ENCODE assay signal across 19 cellular contexts in the genomic region with DNA sequence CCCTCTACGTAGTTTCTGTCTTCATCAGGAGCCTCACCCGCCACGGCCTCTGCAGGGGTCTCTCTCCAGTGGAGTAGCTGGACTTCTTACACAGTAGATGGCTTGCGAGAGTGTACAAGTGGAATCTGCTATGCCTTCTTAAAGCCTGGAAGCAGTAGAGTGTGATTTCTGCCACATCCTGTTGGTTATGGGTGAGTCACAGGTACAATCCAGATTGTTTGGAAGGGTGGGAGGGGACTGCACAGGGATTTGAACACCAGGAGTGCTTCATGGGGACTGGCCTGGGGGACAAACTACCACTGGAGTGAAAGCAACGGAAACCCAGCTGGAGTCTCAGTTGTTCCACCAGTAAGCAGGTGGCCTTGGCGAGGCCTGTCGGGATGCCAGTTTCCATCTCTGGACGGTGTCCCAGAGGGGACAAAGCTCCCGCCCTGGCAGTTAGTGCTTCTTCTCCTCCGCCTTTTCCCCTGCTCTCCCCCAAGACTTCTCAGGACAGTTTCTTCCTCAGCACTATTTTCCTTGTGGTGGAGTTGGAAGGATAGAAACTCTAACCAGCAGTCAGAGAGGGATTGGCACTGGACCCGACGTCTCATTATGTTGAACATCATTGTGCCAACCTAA.
DNase-seq lines count a peak whose midpoint lies in the region; ATAC-seq, FAIRE-seq and TF ChIP-seq lines count a peak whose summit lies in the region.
"Had no signal": no experiment of that assay in that cellular context is flagged by ENCODE, and none has a peak within 500 bp of the region (broad histone marks: within the 10 kb centered on the region; RNA-seq: fewer than 3 reads in every experiment).

No MANE protein-coding gene starts in this region.

- peaks cover 0 to 45% (median 0%) of the 10 kb centered on the region in 4 donors for H3K27me3 ChIP-seq in esophagus muscularis mucosa
- H3K27me3 ChIP-seq: SJSA1 had no signal

- TF ChIP-seq EP300 in esophagus muscularis mucosa (IDR thresholded peaks at IDR 0.05) = no peak

- WGBS in esophagus muscularis mucosa = 95% methylated on average over 12 of the region's 12 CpGs

- H3K27ac ChIP-seq in kidney (ENCODE audit: low read depth in 2 of 2, low read length in 2 of 2) = no peak overlapping the region
- no peak overlapping the region for H3K27ac ChIP-seq in esophagus muscularis mucosa (replicated peaks in 1 of 4)
- H3K27ac ChIP-seq: cardiac muscle cell, left lung, SJSA1 had no signal

- no peak for ATAC-seq in SK-N-SH treated with all-trans-retinoic acid at 6 μM for 48 hours
- ATAC-seq in GM19023 (IDR thresholded peaks at IDR 0.05; ENCODE audit: unreplicated experiment) = no peak
- ATAC-seq: left lung, sciatic nerve had no signal

- H3K36me3 ChIP-seq in kidney (ENCODE audit: control insufficient read depth in 1 of 2, insufficient read depth in 2 of 2, low read length in 2 of 2) = no peaks in the 10 kb centered on the region
- H3K36me3 ChIP-seq in esophagus muscularis mucosa = no peaks in the 10 kb centered on the region
- H3K36me3 ChIP-seq: cardiac muscle cell, left lung, SJSA1 had no signal

- DNase-seq in EL = peak; percentile 67
- peak; percentile 44 for DNase-seq in LHCN-M2 (ENCODE audit: low read depth)
- DNase-seq in amniotic epithelial cell (ENCODE audit: low read depth) = peak; percentile 10
- DNase-seq in kidney = peak; percentile 52
- no peak for DNase-seq in CD1c-positive myeloid dendritic cell (ENCODE audit: extremely low spot score)
- DNase-seq in esophagus muscularis mucosa (ENCODE audit: extremely low spot score) = no peak
- DNase-seq: activated CD4-positive, alpha-beta T cell treated with anti-CD3 and anti-CD28 coated beads, Interleukin-2, amount 10 ng/mL, durations not matched to agents 24 days and 14 days; Caco-2; GF-D8; left lung; NCI-H1092; occipital lobe; stimulated activated CD4-positive, alpha-beta T cell treated with anti-CD3 and anti-CD28 coated beads, Interleukin-1b, Interleukin-23, amount 100 ng/mL, for 48 hours; T1000 had no signal

- H3K9ac ChIP-seq in kidney (ENCODE audit: low read length in 2 of 2) = no peak overlapping the region

- TF ChIP-seq POLR2A in esophagus muscularis mucosa (IDR thresholded peaks at IDR 0.05; ENCODE audit: low read depth) = no peak

- FAIRE-seq in kidney (lab: Jason Lieb, UNC) = no peak

- H3K4me1 ChIP-seq in kidney (ENCODE audit: control insufficient read depth in 1 of 2, insufficient read depth in 1 of 2, low read depth in 1 of 2, low read length in 2 of 2) (no peaks in the 10 kb centered on the region), esophagus muscularis mucosa (no peaks in the 10 kb centered on the region)
- H3K4me1 ChIP-seq: Caco-2, left lung, SJSA1 had no signal

- TF ChIP-seq CTCF in kidney (IDR thresholded peaks at IDR 0.05; ENCODE audit: borderline replicate concordance, extremely low read depth, insufficient read depth) (no peak), esophagus muscularis mucosa (IDR thresholded peaks at IDR 0.05) (no peak)

- intact Hi-C loops in kidney (cut with DNase I) (no loop called here), esophagus muscularis mucosa (cut with DNase I) (no loop called here)

- H3K9me3 ChIP-seq in kidney (ENCODE audit: control insufficient read depth in 1 of 2, low read length in 2 of 2) = no peaks in the 10 kb centered on the region
- no peaks in the 10 kb centered on the region for H3K9me3 ChIP-seq in esophagus muscularis mucosa
- H3K9me3 ChIP-seq: Caco-2, left lung, SJSA1 had no signal

- H3K4me3 ChIP-seq in kidney (ENCODE audit: low read length in 2 of 2) = no peak overlapping the region
- H3K4me3 ChIP-seq in esophagus muscularis mucosa = no peak overlapping the region
- H3K4me3 ChIP-seq: cardiac muscle cell, left lung, SJSA1 had no signal

TF ChIP-seq in SK-N-SH treated with all-trans-retinoic acid at 6 μM for 48 hours, 23 proteins besides CTCF, POLR2A, EP300 and RAD21 (continues in another document):
- TF ChIP-seq, protein P1, sequence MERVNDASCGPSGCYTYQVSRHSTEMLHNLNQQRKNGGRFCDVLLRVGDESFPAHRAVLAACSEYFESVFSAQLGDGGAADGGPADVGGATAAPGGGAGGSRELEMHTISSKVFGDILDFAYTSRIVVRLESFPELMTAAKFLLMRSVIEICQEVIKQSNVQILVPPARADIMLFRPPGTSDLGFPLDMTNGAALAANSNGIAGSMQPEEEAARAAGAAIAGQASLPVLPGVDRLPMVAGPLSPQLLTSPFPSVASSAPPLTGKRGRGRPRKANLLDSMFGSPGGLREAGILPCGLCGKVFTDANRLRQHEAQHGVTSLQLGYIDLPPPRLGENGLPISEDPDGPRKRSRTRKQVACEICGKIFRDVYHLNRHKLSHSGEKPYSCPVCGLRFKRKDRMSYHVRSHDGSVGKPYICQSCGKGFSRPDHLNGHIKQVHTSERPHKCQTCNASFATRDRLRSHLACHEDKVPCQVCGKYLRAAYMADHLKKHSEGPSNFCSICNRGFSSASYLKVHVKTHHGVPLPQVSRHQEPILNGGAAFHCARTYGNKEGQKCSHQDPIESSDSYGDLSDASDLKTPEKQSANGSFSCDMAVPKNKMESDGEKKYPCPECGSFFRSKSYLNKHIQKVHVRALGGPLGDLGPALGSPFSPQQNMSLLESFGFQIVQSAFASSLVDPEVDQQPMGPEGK (CRISPR knock-in tag; IDR thresholded peaks at IDR 0.05; ENCODE audit: borderline replicate concordance) = no peak
- TF ChIP-seq, protein P2, sequence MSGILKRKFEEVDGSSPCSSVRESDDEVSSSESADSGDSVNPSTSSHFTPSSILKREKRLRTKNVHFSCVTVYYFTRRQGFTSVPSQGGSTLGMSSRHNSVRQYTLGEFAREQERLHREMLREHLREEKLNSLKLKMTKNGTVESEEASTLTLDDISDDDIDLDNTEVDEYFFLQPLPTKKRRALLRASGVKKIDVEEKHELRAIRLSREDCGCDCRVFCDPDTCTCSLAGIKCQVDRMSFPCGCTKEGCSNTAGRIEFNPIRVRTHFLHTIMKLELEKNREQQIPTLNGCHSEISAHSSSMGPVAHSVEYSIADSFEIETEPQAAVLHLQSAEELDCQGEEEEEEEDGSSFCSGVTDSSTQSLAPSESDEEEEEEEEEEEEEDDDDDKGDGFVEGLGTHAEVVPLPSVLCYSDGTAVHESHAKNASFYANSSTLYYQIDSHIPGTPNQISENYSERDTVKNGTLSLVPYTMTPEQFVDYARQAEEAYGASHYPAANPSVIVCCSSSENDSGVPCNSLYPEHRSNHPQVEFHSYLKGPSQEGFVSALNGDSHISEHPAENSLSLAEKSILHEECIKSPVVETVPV (CRISPR knock-in tag; IDR thresholded peaks at IDR 0.05) = no peak
- TF ChIP-seq RARB (CRISPR knock-in tag; IDR thresholded peaks at IDR 0.05) (no peak), ZFP30 (CRISPR knock-in tag; IDR thresholded peaks at IDR 0.05) (no peak), ZC3H10 (CRISPR knock-in tag; IDR thresholded peaks at IDR 0.05) (no peak), CSDC2 (CRISPR knock-in tag; IDR thresholded peaks at IDR 0.05) (no peak), ARNTL (CRISPR knock-in tag; IDR thresholded peaks at IDR 0.05; ENCODE audit: borderline replicate concordance, low read depth) (no peak), BACH2 (CRISPR knock-in tag; IDR thresholded peaks at IDR 0.05; ENCODE audit: borderline replicate concordance) (no peak), ESRRG (CRISPR knock-in tag; IDR thresholded peaks at IDR 0.05) (no peak), TCF4 (CRISPR knock-in tag; IDR thresholded peaks at IDR 0.05; ENCODE audit: borderline replicate concordance) (no peak), ISL1 (CRISPR knock-in tag; IDR thresholded peaks at IDR 0.05) (no peak), SNAI2 (CRISPR knock-in tag; IDR thresholded peaks at IDR 0.05) (no peak), ZNF8 (CRISPR knock-in tag; IDR thresholded peaks at IDR 0.05) (no peak)
- TF ChIP-seq, protein P3, sequence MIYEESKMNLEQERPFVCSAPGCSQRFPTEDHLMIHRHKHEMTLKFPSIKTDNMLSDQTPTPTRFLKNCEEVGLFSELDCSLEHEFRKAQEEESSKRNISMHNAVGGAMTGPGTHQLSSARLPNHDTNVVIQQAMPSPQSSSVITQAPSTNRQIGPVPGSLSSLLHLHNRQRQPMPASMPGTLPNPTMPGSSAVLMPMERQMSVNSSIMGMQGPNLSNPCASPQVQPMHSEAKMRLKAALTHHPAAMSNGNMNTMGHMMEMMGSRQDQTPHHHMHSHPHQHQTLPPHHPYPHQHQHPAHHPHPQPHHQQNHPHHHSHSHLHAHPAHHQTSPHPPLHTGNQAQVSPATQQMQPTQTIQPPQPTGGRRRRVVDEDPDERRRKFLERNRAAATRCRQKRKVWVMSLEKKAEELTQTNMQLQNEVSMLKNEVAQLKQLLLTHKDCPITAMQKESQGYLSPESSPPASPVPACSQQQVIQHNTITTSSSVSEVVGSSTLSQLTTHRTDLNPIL (CRISPR knock-in tag; IDR thresholded peaks at IDR 0.05; ENCODE audit: low read depth) = no peak
- TF ChIP-seq, protein P4, sequence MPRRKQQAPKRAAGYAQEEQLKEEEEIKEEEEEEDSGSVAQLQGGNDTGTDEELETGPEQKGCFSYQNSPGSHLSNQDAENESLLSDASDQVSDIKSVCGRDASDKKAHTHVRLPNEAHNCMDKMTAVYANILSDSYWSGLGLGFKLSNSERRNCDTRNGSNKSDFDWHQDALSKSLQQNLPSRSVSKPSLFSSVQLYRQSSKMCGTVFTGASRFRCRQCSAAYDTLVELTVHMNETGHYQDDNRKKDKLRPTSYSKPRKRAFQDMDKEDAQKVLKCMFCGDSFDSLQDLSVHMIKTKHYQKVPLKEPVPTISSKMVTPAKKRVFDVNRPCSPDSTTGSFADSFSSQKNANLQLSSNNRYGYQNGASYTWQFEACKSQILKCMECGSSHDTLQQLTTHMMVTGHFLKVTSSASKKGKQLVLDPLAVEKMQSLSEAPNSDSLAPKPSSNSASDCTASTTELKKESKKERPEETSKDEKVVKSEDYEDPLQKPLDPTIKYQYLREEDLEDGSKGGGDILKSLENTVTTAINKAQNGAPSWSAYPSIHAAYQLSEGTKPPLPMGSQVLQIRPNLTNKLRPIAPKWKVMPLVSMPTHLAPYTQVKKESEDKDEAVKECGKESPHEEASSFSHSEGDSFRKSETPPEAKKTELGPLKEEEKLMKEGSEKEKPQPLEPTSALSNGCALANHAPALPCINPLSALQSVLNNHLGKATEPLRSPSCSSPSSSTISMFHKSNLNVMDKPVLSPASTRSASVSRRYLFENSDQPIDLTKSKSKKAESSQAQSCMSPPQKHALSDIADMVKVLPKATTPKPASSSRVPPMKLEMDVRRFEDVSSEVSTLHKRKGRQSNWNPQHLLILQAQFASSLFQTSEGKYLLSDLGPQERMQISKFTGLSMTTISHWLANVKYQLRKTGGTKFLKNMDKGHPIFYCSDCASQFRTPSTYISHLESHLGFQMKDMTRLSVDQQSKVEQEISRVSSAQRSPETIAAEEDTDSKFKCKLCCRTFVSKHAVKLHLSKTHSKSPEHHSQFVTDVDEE (CRISPR knock-in tag; IDR thresholded peaks at IDR 0.05) = no peak

Comparison
In these comparisons a context has a peak if more than half of its experiments do, and no peak if none do; other contexts are left out.
1. DNase-seq: peak in EL (single experiment), LHCN-M2 (single experiment), amniotic epithelial cell (single experiment) and kidney (single experiment); none in CD1c-positive myeloid dendritic cell (single experiment) and esophagus muscularis mucosa (single experiment).